Comparison of ENCODE assay signal across 1 cellular context in the genomic region with DNA sequence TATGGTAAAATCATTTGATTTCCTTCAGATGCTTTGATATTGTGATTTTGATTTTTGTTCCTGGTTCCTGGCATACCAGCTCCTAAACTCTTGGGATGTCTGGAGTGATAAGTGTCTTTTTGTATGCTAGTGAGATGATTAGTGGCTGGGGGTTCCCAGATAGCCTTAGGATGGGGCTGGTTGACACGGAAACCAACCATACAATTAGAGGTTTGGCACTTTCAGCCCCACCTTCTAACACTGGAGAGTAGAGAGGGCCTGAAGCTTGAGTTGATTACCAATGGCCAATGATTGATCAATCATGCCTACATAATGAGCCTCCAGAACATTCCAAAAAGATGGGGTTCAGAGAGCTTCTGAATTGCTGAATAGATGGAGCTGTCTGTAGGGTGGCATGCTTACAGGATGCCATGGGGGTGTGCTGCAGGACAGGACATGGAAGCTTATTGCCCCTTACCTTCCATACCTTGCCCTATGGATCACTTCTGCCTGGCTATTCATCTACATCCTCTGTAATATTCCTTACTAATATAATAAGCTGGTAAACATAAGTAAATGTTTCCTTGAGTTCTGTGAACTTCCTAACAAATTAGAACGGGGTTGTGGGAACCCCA.
TF ChIP-seq lines count a peak whose summit lies in the region.

No MANE protein-coding gene starts in this region.

TF ChIP-seq in HepG2, 621 proteins besides CTCF, POLR2A, EP300 and RAD21:
- TF ChIP-seq, protein P1, sequence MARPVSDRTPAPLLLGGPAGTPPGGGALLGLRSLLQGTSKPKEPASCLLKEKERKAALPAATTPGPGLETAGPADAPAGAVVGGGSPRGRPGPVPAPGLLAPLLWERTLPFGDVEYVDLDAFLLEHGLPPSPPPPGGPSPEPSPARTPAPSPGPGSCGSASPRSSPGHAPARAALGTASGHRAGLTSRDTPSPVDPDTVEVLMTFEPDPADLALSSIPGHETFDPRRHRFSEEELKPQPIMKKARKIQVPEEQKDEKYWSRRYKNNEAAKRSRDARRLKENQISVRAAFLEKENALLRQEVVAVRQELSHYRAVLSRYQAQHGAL (CRISPR knock-in tag; IDR thresholded peaks at IDR 0.05; ENCODE audit: not compliant biosample characterization) = no peak
- TF ChIP-seq ZNF296 (CRISPR knock-in tag; conservative IDR thresholded peaks at IDR 0.05) (no peak), FIP1L1 (IDR thresholded peaks at IDR 0.05; ENCODE audit: borderline replicate concordance, insufficient read depth, low read depth, low read length) (no peak), HES4 (CRISPR knock-in tag; IDR thresholded peaks at IDR 0.05; ENCODE audit: borderline replicate concordance) (no peak), RAD51 (IDR thresholded peaks at IDR 0.05; ENCODE audit: borderline replicate concordance) (no peak)
